Comparison of ENCODE assay signal across 1 cellular context in genomic region chr9:129118799-129119198, GRCh38.
TF ChIP-seq lines count a peak whose summit lies in the region.

No MANE protein-coding gene starts in this region.

TF ChIP-seq in HCT116, 20 proteins besides CTCF, POLR2A, EP300 and RAD21 (continued from another document):
- no peak for TF ChIP-seq ZBTB33 (IDR thresholded peaks at IDR 0.05; ENCODE audit: extremely low read depth, insufficient replicate concordance, low read length)
- no peak for TF ChIP-seq TCF7L2 (IDR thresholded peaks at IDR 0.05; ENCODE audit: borderline replicate concordance, extremely low read depth, insufficient read depth, insufficient read length)
- TF ChIP-seq YY1 (IDR thresholded peaks at IDR 0.05; ENCODE audit: extremely low read depth, insufficient replicate concordance, low read depth, low read length): no peak
- TF ChIP-seq ZNF274 (IDR thresholded peaks at IDR 0.05; ENCODE audit: low read depth, low read length): no peak
- no peak for TF ChIP-seq SP1 (IDR thresholded peaks at IDR 0.05; ENCODE audit: low read depth)
- no peak for TF ChIP-seq CBX3 (IDR thresholded peaks at IDR 0.05; ENCODE audit: low read depth)
- TF ChIP-seq POLR2AphosphoS5 (IDR thresholded peaks at IDR 0.05; ENCODE audit: low read depth, low read length): no peak
- no peak for TF ChIP-seq SRF (IDR thresholded peaks at IDR 0.05; ENCODE audit: low read depth)
